In the genomic region with DNA sequence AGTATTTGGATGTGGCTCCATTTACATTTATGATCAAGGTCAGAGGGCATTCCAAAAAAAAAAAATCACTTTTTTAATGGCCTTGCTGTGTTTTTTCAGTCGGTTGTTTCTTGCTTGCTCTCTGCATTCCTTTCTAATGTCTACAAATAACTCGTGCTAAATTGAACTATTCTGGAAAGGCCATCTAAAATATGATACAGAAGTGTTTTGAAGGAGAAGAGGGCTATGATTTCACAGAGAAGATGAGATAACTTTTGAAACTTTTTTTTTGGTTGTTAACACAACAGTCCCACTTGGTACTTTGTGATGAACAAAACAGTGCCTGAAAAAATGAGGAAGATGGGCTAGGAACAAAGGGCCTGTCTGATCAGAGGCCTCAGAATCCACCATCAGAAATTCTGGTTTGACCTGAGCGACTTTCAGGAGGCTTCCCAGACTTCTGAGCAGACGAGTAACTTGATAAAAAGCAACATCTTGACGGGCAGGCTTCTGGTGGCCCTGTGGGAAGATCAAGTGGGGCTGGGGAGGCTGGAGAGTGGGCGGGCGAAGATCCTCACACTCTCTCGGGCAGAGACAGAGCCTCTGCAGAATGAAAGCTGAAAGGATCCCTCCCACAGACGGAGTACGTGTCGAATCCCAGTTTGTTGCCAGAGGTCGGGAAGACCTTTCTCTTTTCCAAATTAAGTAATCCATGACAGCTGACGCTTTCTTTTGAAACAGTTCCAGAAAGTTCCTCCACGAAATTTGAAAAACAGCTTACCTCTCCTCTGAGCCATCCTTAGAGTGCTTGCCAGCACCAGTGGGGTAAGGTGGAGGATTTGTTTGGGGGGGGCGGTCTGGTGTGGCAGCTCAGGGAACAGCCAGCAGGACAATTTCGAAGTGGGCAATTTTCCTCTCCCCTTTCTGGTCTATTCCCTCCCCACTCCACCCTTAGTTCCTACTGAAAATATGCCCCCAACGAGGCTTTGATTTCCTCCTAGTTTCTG, we compare ENCODE assay signal across 21 cellular contexts.
DNase-seq lines count a peak whose midpoint lies in the region; ATAC-seq and TF ChIP-seq lines count a peak whose summit lies in the region.
"Had no signal": no experiment of that assay in that cellular context is flagged by ENCODE, and none has a peak within 500 bp of the region (broad histone marks: within the 10 kb centered on the region; RNA-seq: fewer than 3 reads in every experiment).

No MANE protein-coding gene starts in this region.

- H3K4me1 ChIP-seq in adipocyte (ENCODE audit: control insufficient read depth, insufficient read depth, low read length) (peaks cover 44% of the 10 kb centered on the region), heart right ventricle (peaks cover 0 to 9% (median 0%) of the 10 kb centered on the region in 9 donors), upper lobe of right lung (no peaks in the 10 kb centered on the region)

- no peak overlapping the region for H3K4me3 Mint-ChIP-seq in neural crest cell
- no peak overlapping the region for H3K4me3 Mint-ChIP-seq in osteocyte (ENCODE audit: unreplicated experiment)
- H3K4me3 Mint-ChIP-seq: activated CD8-positive, alpha-beta T cell treated with anti-CD3 and anti-CD28 coated beads for 36 hours; activated T-helper 1 cell treated with anti-CD3 and anti-CD28 coated beads, Interleukin-12 subunit alpha, Interleukin-12 subunit beta, Interleukin-2, Interleukin-4 antibody, amounts not matched to agents 30 ng/mL and 10 ng/mL and 1 ng/mL, durations not matched to agents 14 hours and 24 hours and 36 hours; naive thymus-derived CD8-positive, alpha-beta T cell; T-helper 17 cell; WTC11 had no signal

- H3K9me3 ChIP-seq in adipocyte (ENCODE audit: control insufficient read depth, low read length) (no peaks in the 10 kb centered on the region), heart right ventricle (no peaks in the 10 kb centered on the region), upper lobe of right lung (no peaks in the 10 kb centered on the region)
- H3K9me3 ChIP-seq: adrenal gland, thoracic aorta had no signal

- H3K4me1 Mint-ChIP-seq in neural crest cell (peaks cover 17% of the 10 kb centered on the region), osteocyte (ENCODE audit: unreplicated experiment) (peaks cover 15% of the 10 kb centered on the region)
- H3K4me1 Mint-ChIP-seq: T-helper 17 cell had no signal

- H3K4me3 ChIP-seq in adipocyte (ENCODE audit: low read length) (peak overlapping the region; percentile 28), heart right ventricle (no peak overlapping the region), upper lobe of right lung (no peak overlapping the region)
- H3K4me3 ChIP-seq: adrenal gland, thoracic aorta had no signal

- H3K36me3 ChIP-seq in adipocyte (ENCODE audit: control insufficient read depth, insufficient read depth, low read length, severe bottlenecking) (no peaks in the 10 kb centered on the region), heart right ventricle (no peaks in the 10 kb centered on the region), upper lobe of right lung (no peaks in the 10 kb centered on the region)
- H3K36me3 ChIP-seq: adrenal gland, thoracic aorta had no signal

- 47 to 55% methylated on average over 17 of the region's 17 CpGs for WGBS in heart right ventricle, 2 donors

- H3K27me3 Mint-ChIP-seq in neural crest cell (ENCODE audit: low read depth), result no peaks in the 10 kb centered on the region
- H3K27me3 Mint-ChIP-seq in osteocyte (ENCODE audit: unreplicated experiment), result no peaks in the 10 kb centered on the region
- H3K27me3 Mint-ChIP-seq: activated CD8-positive, alpha-beta T cell treated with anti-CD3 and anti-CD28 coated beads for 36 hours; naive thymus-derived CD8-positive, alpha-beta T cell; T-helper 17 cell had no signal

- TF ChIP-seq CTCF in heart right ventricle (IDR thresholded peaks at IDR 0.05), result no peak
- TF ChIP-seq CTCF in neural crest cell (conservative IDR thresholded peaks at IDR 0.05), result no peak
- TF ChIP-seq CTCF in upper lobe of right lung (IDR thresholded peaks at IDR 0.05), result no peak
- TF ChIP-seq CTCF in osteocyte (IDR thresholded peaks at IDR 0.05), result no peak

- H3K9me3 Mint-ChIP-seq in neural crest cell, result peaks cover 4% of the 10 kb centered on the region
- H3K9me3 Mint-ChIP-seq in osteocyte (ENCODE audit: unreplicated experiment), result peaks cover 4% of the 10 kb centered on the region
- H3K9me3 Mint-ChIP-seq: activated CD8-positive, alpha-beta T cell treated with anti-CD3 and anti-CD28 coated beads for 36 hours; WTC11 had no signal

- no peaks in the 10 kb centered on the region for H3K36me3 Mint-ChIP-seq in neural crest cell (ENCODE audit: low read depth)
- H3K36me3 Mint-ChIP-seq in osteocyte (ENCODE audit: unreplicated experiment), result no peaks in the 10 kb centered on the region
- H3K36me3 Mint-ChIP-seq: WTC11 had no signal

- intact Hi-C loops in heart right ventricle (cut with DNase I), result no loop called here
- intact Hi-C loops in upper lobe of right lung (cut with DNase I), result no loop called here

- peak overlapping the region; percentile 86 for H3K27ac Mint-ChIP-seq in neural crest cell (ENCODE audit: unreplicated experiment)
- H3K27ac Mint-ChIP-seq in osteocyte (ENCODE audit: unreplicated experiment), result no peak overlapping the region
- H3K27ac Mint-ChIP-seq: activated CD8-positive, alpha-beta T cell treated with anti-CD3 and anti-CD28 coated beads for 36 hours; activated T-helper 1 cell treated with anti-CD3 and anti-CD28 coated beads, Interleukin-12 subunit alpha, Interleukin-12 subunit beta, Interleukin-2, Interleukin-4 antibody, amounts not matched to agents 30 ng/mL and 10 ng/mL and 1 ng/mL, durations not matched to agents 14 hours and 24 hours and 36 hours; T-helper 17 cell; WTC11 had no signal

- no peaks in the 10 kb centered on the region for H3K27me3 ChIP-seq in adipocyte (replicated peaks; ENCODE audit: control insufficient read depth, insufficient read depth, low read length)
- no peaks in the 10 kb centered on the region for H3K27me3 ChIP-seq in heart right ventricle
- H3K27me3 ChIP-seq in upper lobe of right lung, result no peaks in the 10 kb centered on the region
- H3K27me3 ChIP-seq: adrenal gland had no signal

- H3K27ac ChIP-seq in heart right ventricle, result no peak overlapping the region
- H3K27ac ChIP-seq in upper lobe of right lung, result peak overlapping the region; percentile 20

- DNase-seq in adipocyte (ENCODE audit: low read depth), result no peak
- DNase-seq in heart right ventricle, result peak; percentile 15 to 25
- DNase-seq in neural crest cell (ENCODE audit: low read depth, low spot score), result no peak
- no peak for DNase-seq in upper lobe of right lung
- DNase-seq in NCI-H446 treated with DMSO at 0.1 percent for 48 hours (lab: John Stamatoyannopoulos, UW), result no peak
- DNase-seq in osteocyte (ENCODE audit: extremely low spot score, unreplicated experiment), result no peak
- DNase-seq: activated CD8-positive, alpha-beta T cell treated with anti-CD3 and anti-CD28 coated beads for 36 hours; caudate nucleus; GDM1; naive thymus-derived CD8-positive, alpha-beta T cell; NCI-H146; NCI-H2227 treated with DMSO at 0.1 percent for 48 hours; SIG-M5; stimulated activated CD4-positive, alpha-beta T cell treated with anti-CD3 and anti-CD28 coated beads, Interleukin-2, amount 100 ng/mL, for 48 hours; T-helper 17 cell had no signal

- peak in 6 of 8 donors; percentile 44 to 85 (median 62) for ATAC-seq in heart right ventricle
- ATAC-seq in upper lobe of right lung, result peak; percentile 61
- ATAC-seq in GM19328 (IDR thresholded peaks at IDR 0.05; ENCODE audit: unreplicated experiment), result no peak
- ATAC-seq: activated CD8-positive, alpha-beta T cell treated with anti-CD3 and anti-CD28 coated beads for 36 hours; left lobe of liver; naive thymus-derived CD8-positive, alpha-beta T cell; T-helper 17 cell; WTC11 had no signal

- H3K9ac ChIP-seq in adipocyte (ENCODE audit: low read length), result peak overlapping the region; percentile 41

Comparison
In these comparisons a context has a peak if more than half of its experiments do, and no peak if none do; other contexts are left out.
1. DNase-seq: peak in heart right ventricle (2 of 2); none in adipocyte (single experiment), neural crest cell (single experiment), upper lobe of right lung (single experiment), NCI-H446 treated with DMSO at 0.1 percent for 48 hours (single experiment) and osteocyte (single experiment).